1 cellular context compared by ENCODE assay signal in the genomic region with DNA sequence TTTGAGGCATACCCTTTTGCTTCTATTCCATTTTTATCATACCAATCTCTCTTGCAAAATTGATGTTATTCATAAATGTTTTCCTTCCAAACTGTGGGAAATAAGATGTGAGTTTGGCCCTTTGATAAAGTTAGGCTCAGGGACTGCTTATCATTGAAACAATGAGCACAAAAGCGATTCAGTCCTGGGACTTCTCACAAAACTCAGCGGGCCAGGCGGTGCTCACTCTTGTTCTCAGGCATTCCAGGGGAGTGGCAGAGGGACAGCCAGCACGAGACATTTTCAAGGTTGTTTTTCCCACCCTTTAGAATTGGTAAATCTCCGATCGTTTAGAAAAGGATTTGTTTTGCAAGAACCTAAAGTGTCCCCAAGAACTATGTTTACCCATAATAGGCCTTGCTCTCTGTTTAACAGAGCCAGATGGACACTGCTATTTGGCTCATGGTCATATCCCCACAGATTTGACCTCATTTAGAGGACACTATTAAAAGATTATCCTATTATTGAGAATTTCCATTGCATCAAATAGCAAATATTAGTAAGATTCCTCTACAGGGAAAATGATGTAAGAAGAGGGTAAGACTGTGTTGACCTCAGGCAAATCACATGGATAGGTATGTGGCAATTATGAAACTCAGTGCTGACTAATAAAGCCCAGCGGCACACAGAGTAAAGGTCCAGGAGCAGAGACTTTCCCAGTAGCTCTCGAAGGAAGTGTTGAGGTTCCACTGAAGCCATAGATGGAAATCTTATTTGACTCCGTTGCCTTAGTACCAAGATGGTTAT.
TF ChIP-seq lines count a peak whose summit lies in the region.

No MANE protein-coding gene starts in this region.

TF ChIP-seq in HepG2, 621 proteins besides CTCF, POLR2A, EP300 and RAD21 (continued from another document and continues in another):
- 0 out of 2 replicates have a peak, but pooled peaks have one; percentile 28 for TF ChIP-seq HOXA5 (CRISPR knock-in tag; IDR thresholded peaks at IDR 0.05)
- no peak for TF ChIP-seq NFE2L1 (CRISPR knock-in tag; IDR thresholded peaks at IDR 0.05; ENCODE audit: borderline replicate concordance)
- no peak for TF ChIP-seq ZMYM3 (CRISPR knock-in tag; IDR thresholded peaks at IDR 0.05)
- no peak for TF ChIP-seq ARID4A (CRISPR knock-in tag; IDR thresholded peaks at IDR 0.05; ENCODE audit: borderline replicate concordance)
- no peak for TF ChIP-seq NFATC3 (CRISPR knock-in tag; IDR thresholded peaks at IDR 0.05)
- TF ChIP-seq, protein P1, sequence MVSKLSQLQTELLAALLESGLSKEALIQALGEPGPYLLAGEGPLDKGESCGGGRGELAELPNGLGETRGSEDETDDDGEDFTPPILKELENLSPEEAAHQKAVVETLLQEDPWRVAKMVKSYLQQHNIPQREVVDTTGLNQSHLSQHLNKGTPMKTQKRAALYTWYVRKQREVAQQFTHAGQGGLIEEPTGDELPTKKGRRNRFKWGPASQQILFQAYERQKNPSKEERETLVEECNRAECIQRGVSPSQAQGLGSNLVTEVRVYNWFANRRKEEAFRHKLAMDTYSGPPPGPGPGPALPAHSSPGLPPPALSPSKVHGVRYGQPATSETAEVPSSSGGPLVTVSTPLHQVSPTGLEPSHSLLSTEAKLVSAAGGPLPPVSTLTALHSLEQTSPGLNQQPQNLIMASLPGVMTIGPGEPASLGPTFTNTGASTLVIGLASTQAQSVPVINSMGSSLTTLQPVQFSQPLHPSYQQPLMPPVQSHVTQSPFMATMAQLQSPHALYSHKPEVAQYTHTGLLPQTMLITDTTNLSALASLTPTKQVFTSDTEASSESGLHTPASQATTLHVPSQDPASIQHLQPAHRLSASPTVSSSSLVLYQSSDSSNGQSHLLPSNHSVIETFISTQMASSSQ (IDR thresholded peaks at IDR 0.05; ENCODE audit: low read depth) = no peak
- TF ChIP-seq, protein P1 (CRISPR knock-in tag; IDR thresholded peaks at IDR 0.05; ENCODE audit: borderline replicate concordance) = no peak
- TF ChIP-seq PTBP1 (IDR thresholded peaks at IDR 0.05; ENCODE audit: low read depth, low read length, poor library complexity, severe bottlenecking) = no peak
- TF ChIP-seq ZFP1 (CRISPR knock-in tag; IDR thresholded peaks at IDR 0.05) = no peak
- no peak for TF ChIP-seq ZNF484 (CRISPR knock-in tag; IDR thresholded peaks at IDR 0.05; ENCODE audit: borderline replicate concordance, low read depth)
- no peak for TF ChIP-seq TSC22D2 (CRISPR knock-in tag; IDR thresholded peaks at IDR 0.05; ENCODE audit: borderline replicate concordance)
- no peak for TF ChIP-seq ZNF709 (CRISPR knock-in tag; IDR thresholded peaks at IDR 0.05)
- no peak for TF ChIP-seq HES4 (CRISPR knock-in tag; IDR thresholded peaks at IDR 0.05; ENCODE audit: borderline replicate concordance)
- no peak for TF ChIP-seq NR1H2 (CRISPR knock-in tag; IDR thresholded peaks at IDR 0.05; ENCODE audit: borderline replicate concordance, low read depth)
- no peak for TF ChIP-seq AHDC1 (CRISPR knock-in tag; IDR thresholded peaks at IDR 0.05; ENCODE audit: borderline replicate concordance)
- peak; percentile 39; the same call in 1 of the 2 replicates for TF ChIP-seq HMG20A (CRISPR knock-in tag; IDR thresholded peaks at IDR 0.05; ENCODE audit: borderline replicate concordance)
- TF ChIP-seq ZFP36L1 (CRISPR knock-in tag; IDR thresholded peaks at IDR 0.05) = no peak
- no peak for TF ChIP-seq ZBTB7B (CRISPR knock-in tag; IDR thresholded peaks at IDR 0.05)
- no peak for TF ChIP-seq ZNF773 (CRISPR knock-in tag; IDR thresholded peaks at IDR 0.05; ENCODE audit: borderline replicate concordance)
- TF ChIP-seq ZSCAN5A (CRISPR knock-in tag; IDR thresholded peaks at IDR 0.05; ENCODE audit: borderline replicate concordance) = no peak
- peak; percentile 33; the same call in 1 of the 2 replicates for TF ChIP-seq RXRB (CRISPR knock-in tag; IDR thresholded peaks at IDR 0.05; ENCODE audit: borderline replicate concordance)
- TF ChIP-seq SUZ12 (IDR thresholded peaks at IDR 0.05; ENCODE audit: low read depth, low read length) = no peak
- no peak for TF ChIP-seq SMARCE1 (IDR thresholded peaks at IDR 0.05; ENCODE audit: borderline replicate concordance)
- no peak for TF ChIP-seq BORCS8-MEF2B (CRISPR knock-in tag; IDR thresholded peaks at IDR 0.05)
- peak; percentile 26; the same call in 1 of the 2 replicates for TF ChIP-seq FOXK1 (CRISPR knock-in tag; IDR thresholded peaks at IDR 0.05; ENCODE audit: borderline replicate concordance, low read depth)
- TF ChIP-seq GATAD2A (CRISPR knock-in tag; IDR thresholded peaks at IDR 0.05) = peak; percentile 68; the same call in 1 of the 2 replicates
- TF ChIP-seq ZNF782 (CRISPR knock-in tag; IDR thresholded peaks at IDR 0.05; ENCODE audit: borderline replicate concordance) = no peak
- TF ChIP-seq EZH2 (conservative IDR thresholded peaks at IDR 0.05; ENCODE audit: low read depth, low read length) = no peak
- TF ChIP-seq ZNF329 (CRISPR knock-in tag; IDR thresholded peaks at IDR 0.05; ENCODE audit: low read depth) = no peak
- peak in 1 of 2 experiments; percentile 97; a peak in 2 of 4 replicates for TF ChIP-seq ATF4 (CRISPR knock-in tag; IDR thresholded peaks at IDR 0.05)
- TF ChIP-seq ZNF432 (CRISPR knock-in tag; IDR thresholded peaks at IDR 0.05; ENCODE audit: borderline replicate concordance) = no peak
- TF ChIP-seq, protein P2, sequence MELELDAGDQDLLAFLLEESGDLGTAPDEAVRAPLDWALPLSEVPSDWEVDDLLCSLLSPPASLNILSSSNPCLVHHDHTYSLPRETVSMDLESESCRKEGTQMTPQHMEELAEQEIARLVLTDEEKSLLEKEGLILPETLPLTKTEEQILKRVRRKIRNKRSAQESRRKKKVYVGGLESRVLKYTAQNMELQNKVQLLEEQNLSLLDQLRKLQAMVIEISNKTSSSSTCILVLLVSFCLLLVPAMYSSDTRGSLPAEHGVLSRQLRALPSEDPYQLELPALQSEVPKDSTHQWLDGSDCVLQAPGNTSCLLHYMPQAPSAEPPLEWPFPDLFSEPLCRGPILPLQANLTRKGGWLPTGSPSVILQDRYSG (CRISPR knock-in tag; IDR thresholded peaks at IDR 0.05) = no peak
- no peak for TF ChIP-seq FOXJ3 (CRISPR knock-in tag; IDR thresholded peaks at IDR 0.05; ENCODE audit: borderline replicate concordance)
- TF ChIP-seq ZNF747 (CRISPR knock-in tag; IDR thresholded peaks at IDR 0.05; ENCODE audit: borderline replicate concordance) = no peak
- no peak for TF ChIP-seq ZNF558 (CRISPR knock-in tag; IDR thresholded peaks at IDR 0.05; ENCODE audit: borderline replicate concordance)
- TF ChIP-seq CBX1 (IDR thresholded peaks at IDR 0.05; ENCODE audit: low read depth) = no peak
- no peak for TF ChIP-seq SP2 (CRISPR knock-in tag; IDR thresholded peaks at IDR 0.05)
- TF ChIP-seq ZNF362 (CRISPR knock-in tag; IDR thresholded peaks at IDR 0.05; ENCODE audit: borderline replicate concordance) = no peak
- TF ChIP-seq ZNF264 (CRISPR knock-in tag; IDR thresholded peaks at IDR 0.05) = no peak
- no peak for TF ChIP-seq MIER2 (CRISPR knock-in tag; IDR thresholded peaks at IDR 0.05)
- TF ChIP-seq ZNF737 (CRISPR knock-in tag; IDR thresholded peaks at IDR 0.05; ENCODE audit: borderline replicate concordance) = no peak
- no peak for TF ChIP-seq GATAD1 (CRISPR knock-in tag; IDR thresholded peaks at IDR 0.05)
- no peak for TF ChIP-seq CREM (IDR thresholded peaks at IDR 0.05)
- TF ChIP-seq CREM (CRISPR knock-in tag; IDR thresholded peaks at IDR 0.05) = no peak
